16 cellular contexts compared by ENCODE assay signal in genomic region chr11:92839450-92839849, GRCh38.
A peak's percentile ranks its signal among the peaks of the same experiment; 100 is the strongest.
DNase-seq lines count a peak whose midpoint lies in the region; ATAC-seq and TF ChIP-seq lines count a peak whose summit lies in the region.
"Had no signal": no experiment of that assay in that cellular context is flagged by ENCODE, and none has a peak within 500 bp of the region (broad histone marks: within the 10 kb centered on the region; RNA-seq: fewer than 3 reads in every experiment).

No MANE protein-coding gene starts in this region.

- H3K4me3 ChIP-seq in endodermal cell (ENCODE audit: low read length) (no peak overlapping the region), PC-3 (ENCODE audit: low read length) (no peak overlapping the region)
- H3K4me3 ChIP-seq: K562 had no signal

- H3K27me3 ChIP-seq in endodermal cell (ENCODE audit: control insufficient read depth, insufficient read depth, low read length, poor library complexity, severe bottlenecking) (no peaks in the 10 kb centered on the region), PC-3 (ENCODE audit: low read length) (peaks cover 15% of the 10 kb centered on the region; the same call in 1 of the 2 replicates)

- no peaks in the 10 kb centered on the region for H3K79me2 ChIP-seq in PC-3 (ENCODE audit: low read length)

- H3K27ac Mint-ChIP-seq in endodermal cell: no peak overlapping the region
- H3K27ac Mint-ChIP-seq in type B pancreatic cell: peak overlapping the region; percentile 68
- H3K27ac Mint-ChIP-seq: CD4-positive, alpha-beta T cell had no signal

- H3K4me1 ChIP-seq in endodermal cell (ENCODE audit: control insufficient read depth, insufficient read depth, low read length) (peaks cover 3% of the 10 kb centered on the region), PC-3 (ENCODE audit: insufficient read depth, low read length) (no peaks in the 10 kb centered on the region)

- no peaks in the 10 kb centered on the region for H3F3A ChIP-seq in PC-3 (ENCODE audit: low read length, unreplicated experiment)

- peak overlapping the region; percentile 57 for H3K27ac ChIP-seq in endodermal cell (ENCODE audit: low read depth, low read length)
- H3K27ac ChIP-seq in PC-3 (ENCODE audit: low read length): no peak overlapping the region

- H3K9me3 Mint-ChIP-seq in endodermal cell: no peaks in the 10 kb centered on the region
- H3K9me3 Mint-ChIP-seq in type B pancreatic cell: no peaks in the 10 kb centered on the region
- H3K9me3 Mint-ChIP-seq: CD4-positive, alpha-beta T cell had no signal

- no peaks in the 10 kb centered on the region for H3K9me2 ChIP-seq in PC-3 (replicated peaks; ENCODE audit: low read length)

- no peaks in the 10 kb centered on the region for H4K20me1 ChIP-seq in PC-3 (ENCODE audit: low read length)

- intact Hi-C loops in PC-3 (cut with micrococcal nuclease): no loop called here

- H2AFZ ChIP-seq in PC-3 (ENCODE audit: low read length): no peak overlapping the region

- H3K4me3 Mint-ChIP-seq in endodermal cell: no peak overlapping the region
- peak overlapping the region; percentile 39 for H3K4me3 Mint-ChIP-seq in type B pancreatic cell
- H3K4me3 Mint-ChIP-seq: CD4-positive, alpha-beta T cell had no signal

- TF ChIP-seq CTCF in endodermal cell (conservative IDR thresholded peaks at IDR 0.05) (no peak), type B pancreatic cell (conservative IDR thresholded peaks at IDR 0.05) (no peak), PC-3 (conservative IDR thresholded peaks at IDR 0.05; ENCODE audit: low read depth, low read length) (no peak)

- DNase-seq in NCI-H748 (lab: John Stamatoyannopoulos, UW; ENCODE audit: unreplicated experiment) (peak; percentile 73), NCI-H748 treated with DMSO at 0.1 percent for 48 hours (lab: John Stamatoyannopoulos, UW) (no peak), NCI-H345 (lab: John Stamatoyannopoulos, UW) (peak; percentile 48), endodermal cell (no peak), type B pancreatic cell (ENCODE audit: extremely low spot score, unreplicated experiment) (no peak), PC-3 (no peak), NCI-H2029 (lab: John Stamatoyannopoulos, UW) (no peak)
- DNase-seq: 8988T; CD4-positive, alpha-beta T cell; NCI-H2107; NCI-H226; RPMI8226; SIG-M5; T-helper 1 cell had no signal

- H3K27me3 Mint-ChIP-seq in endodermal cell (ENCODE audit: insufficient read depth) (no peaks in the 10 kb centered on the region), type B pancreatic cell (peaks cover 5% of the 10 kb centered on the region)
- H3K27me3 Mint-ChIP-seq: CD4-positive, alpha-beta T cell had no signal

- 75 to 91% methylated on average over 5 of the region's 5 CpGs for WGBS in endodermal cell (ENCODE audit: insufficient coverage in 1 of 2, insufficient read length in 1 of 2), 2 experiments

- CTCF ChIA-PET in PC-3 (lab: Charles Lee): no interaction called here

- H3K36me3 Mint-ChIP-seq in endodermal cell (ENCODE audit: low read depth): peaks cover 2% of the 10 kb centered on the region
- peaks cover 30% of the 10 kb centered on the region for H3K36me3 Mint-ChIP-seq in type B pancreatic cell

- H3K36me3 ChIP-seq in endodermal cell (ENCODE audit: control insufficient read depth, insufficient read depth, low read length): peaks cover 27% of the 10 kb centered on the region
- no peaks in the 10 kb centered on the region for H3K36me3 ChIP-seq in PC-3 (ENCODE audit: low read depth, low read length)

- no peak overlapping the region for H3K9ac ChIP-seq in endodermal cell (ENCODE audit: extremely low read depth, low read length, poor library complexity, severe bottlenecking)
- no peak overlapping the region for H3K9ac ChIP-seq in PC-3 (ENCODE audit: low read length)

- ATAC-seq in PC-3 (no peak), HG02885 (IDR thresholded peaks at IDR 0.05; ENCODE audit: poor library complexity, unreplicated experiment) (no peak)
- ATAC-seq: K562 had no signal

- BruUV-seq in PC-3 (replicated peaks; lab: Mats Ljungman, UMichigan): no TSS peak

- POLR2A ChIA-PET in PC-3 (lab: Charles Lee; ENCODE audit: unreplicated experiment): no interaction called here

- H3K4me1 Mint-ChIP-seq in endodermal cell: peaks cover 8% of the 10 kb centered on the region
- peaks cover 37% of the 10 kb centered on the region for H3K4me1 Mint-ChIP-seq in type B pancreatic cell (ENCODE audit: unreplicated experiment)

- H3K9me3 ChIP-seq in endodermal cell (ENCODE audit: control insufficient read depth, low read length) (no peaks in the 10 kb centered on the region), PC-3 (ENCODE audit: low read length) (no peaks in the 10 kb centered on the region)

- no peak overlapping the region for H3K4me2 ChIP-seq in PC-3 (ENCODE audit: low read length)

Comparison
In these comparisons a context has a peak if more than half of its experiments do, and no peak if none do; other contexts are left out.
1. DNase-seq: peak in NCI-H748 (single experiment) and NCI-H345 (single experiment); none in NCI-H748 treated with DMSO at 0.1 percent for 48 hours (single experiment), endodermal cell (single experiment), type B pancreatic cell (single experiment), PC-3 (single experiment) and NCI-H2029 (single experiment).